Comparison of ENCODE assay signal across 1 cellular context in the genomic region with DNA sequence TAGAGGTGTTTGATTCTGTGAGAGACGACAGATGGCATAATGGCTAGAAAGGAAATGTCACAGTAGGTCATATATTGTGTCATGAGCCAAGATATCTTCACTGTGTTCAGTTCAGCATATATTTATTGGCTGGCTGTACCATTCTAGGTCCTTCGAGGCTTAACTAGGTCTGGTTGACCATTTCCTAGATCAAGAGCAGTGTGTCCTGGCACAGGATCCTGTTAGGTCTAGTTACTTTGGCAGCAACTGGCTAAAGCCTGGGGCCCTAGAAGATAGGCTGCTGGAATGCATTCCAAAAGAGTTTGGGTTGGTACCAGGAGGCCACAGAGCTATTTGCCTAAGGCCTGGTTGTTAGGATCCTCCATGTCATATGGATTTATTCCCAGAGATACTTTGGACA.
TF ChIP-seq lines count a peak whose summit lies in the region.

No MANE protein-coding gene starts in this region.

TF ChIP-seq in GM23338, 12 proteins besides CTCF, POLR2A, EP300 and RAD21 (continued from another document):
- TF ChIP-seq ZNF462 (CRISPR knock-in tag; IDR thresholded peaks at IDR 0.05) = no peak
- TF ChIP-seq JUNB (IDR thresholded peaks at IDR 0.05; ENCODE audit: unreplicated experiment) = no peak
- no peak for TF ChIP-seq ZNF331 (CRISPR knock-in tag; IDR thresholded peaks at IDR 0.05; ENCODE audit: low read depth)
- TF ChIP-seq, protein P1, sequence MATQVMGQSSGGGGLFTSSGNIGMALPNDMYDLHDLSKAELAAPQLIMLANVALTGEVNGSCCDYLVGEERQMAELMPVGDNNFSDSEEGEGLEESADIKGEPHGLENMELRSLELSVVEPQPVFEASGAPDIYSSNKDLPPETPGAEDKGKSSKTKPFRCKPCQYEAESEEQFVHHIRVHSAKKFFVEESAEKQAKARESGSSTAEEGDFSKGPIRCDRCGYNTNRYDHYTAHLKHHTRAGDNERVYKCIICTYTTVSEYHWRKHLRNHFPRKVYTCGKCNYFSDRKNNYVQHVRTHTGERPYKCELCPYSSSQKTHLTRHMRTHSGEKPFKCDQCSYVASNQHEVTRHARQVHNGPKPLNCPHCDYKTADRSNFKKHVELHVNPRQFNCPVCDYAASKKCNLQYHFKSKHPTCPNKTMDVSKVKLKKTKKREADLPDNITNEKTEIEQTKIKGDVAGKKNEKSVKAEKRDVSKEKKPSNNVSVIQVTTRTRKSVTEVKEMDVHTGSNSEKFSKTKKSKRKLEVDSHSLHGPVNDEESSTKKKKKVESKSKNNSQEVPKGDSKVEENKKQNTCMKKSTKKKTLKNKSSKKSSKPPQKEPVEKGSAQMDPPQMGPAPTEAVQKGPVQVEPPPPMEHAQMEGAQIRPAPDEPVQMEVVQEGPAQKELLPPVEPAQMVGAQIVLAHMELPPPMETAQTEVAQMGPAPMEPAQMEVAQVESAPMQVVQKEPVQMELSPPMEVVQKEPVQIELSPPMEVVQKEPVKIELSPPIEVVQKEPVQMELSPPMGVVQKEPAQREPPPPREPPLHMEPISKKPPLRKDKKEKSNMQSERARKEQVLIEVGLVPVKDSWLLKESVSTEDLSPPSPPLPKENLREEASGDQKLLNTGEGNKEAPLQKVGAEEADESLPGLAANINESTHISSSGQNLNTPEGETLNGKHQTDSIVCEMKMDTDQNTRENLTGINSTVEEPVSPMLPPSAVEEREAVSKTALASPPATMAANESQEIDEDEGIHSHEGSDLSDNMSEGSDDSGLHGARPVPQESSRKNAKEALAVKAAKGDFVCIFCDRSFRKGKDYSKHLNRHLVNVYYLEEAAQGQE (IDR thresholded peaks at IDR 0.05; ENCODE audit: unreplicated experiment) = no peak
- TF ChIP-seq POLR2AphosphoS5 (IDR thresholded peaks at IDR 0.05; ENCODE audit: low read depth) = no peak
- no peak for TF ChIP-seq CREB1 (CRISPR knock-in tag; IDR thresholded peaks at IDR 0.05; ENCODE audit: low read depth)
- no peak for TF ChIP-seq EZH2phosphoT487 (IDR thresholded peaks at IDR 0.05; ENCODE audit: unreplicated experiment)
